7 cellular contexts compared by ENCODE assay signal in the genomic region with DNA sequence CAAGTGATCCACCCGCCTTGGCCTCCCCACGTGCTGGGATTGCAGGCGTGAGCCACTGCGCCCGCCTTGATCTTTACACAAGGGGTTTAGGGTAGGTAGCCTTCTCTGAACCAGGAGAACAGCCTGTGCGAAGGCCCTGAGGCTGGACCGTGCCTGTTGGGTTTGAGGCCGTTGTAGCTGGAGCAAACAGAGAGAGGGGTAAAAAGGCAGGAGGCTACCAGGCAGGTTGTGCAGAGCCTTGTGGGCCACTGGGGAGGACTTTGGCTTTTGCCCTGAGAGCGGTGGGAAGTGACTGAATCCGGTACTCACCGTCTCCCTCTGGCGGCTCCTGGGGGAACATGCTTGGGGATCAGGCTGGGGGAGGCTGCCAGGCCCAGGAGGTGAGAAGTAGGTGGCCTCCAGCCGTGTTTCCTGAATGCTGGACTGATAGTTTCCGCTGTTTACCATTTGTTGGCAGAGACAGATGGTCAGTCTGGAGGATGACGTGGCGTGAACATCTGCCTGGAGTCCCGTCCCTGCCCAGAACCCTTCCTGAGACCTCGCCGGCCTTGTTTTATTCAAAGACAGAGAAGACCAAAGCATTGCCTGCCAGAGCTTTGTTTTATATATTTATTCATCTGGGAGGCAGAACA. TPM values are rescaled to one million over a fixed set of nuclear protein-coding genes. Genes with fewer than 3 reads are reported as not detected.
DNase-seq lines count a peak whose midpoint lies in the region; ATAC-seq, FAIRE-seq and TF ChIP-seq lines count a peak whose summit lies in the region.

No MANE protein-coding gene starts in this region.

- dilution Hi-C loops in keratinocyte (cut with MboI; ENCODE audit: extremely low pct_ligation_motif_present, low sequenced_read_pairs), result no loop called here

- H3K9me3 ChIP-seq in keratinocyte (ENCODE audit: control insufficient read depth, low read depth, low read length), result no peaks in the 10 kb centered on the region

- H3K4me3 ChIP-seq in GM12875 (ENCODE audit: low read depth, low read length) (no peak overlapping the region), WI38 (ENCODE audit: low read depth, low read length) (no peak overlapping the region), bronchial epithelial cell (ENCODE audit: low read depth, low read length) (no peak overlapping the region), keratinocyte (ENCODE audit: control insufficient read depth in 2 of 3, extremely low read depth in 1 of 3, insufficient read depth in 2 of 3, low read depth in 1 of 3, low read length in 3 of 3) (no peak overlapping the region)

- H3K27ac ChIP-seq in keratinocyte (ENCODE audit: control insufficient read depth, insufficient read depth, low read length), result no peak overlapping the region

- FAIRE-seq in bronchial epithelial cell (lab: Jason Lieb, UNC) (no peak), keratinocyte (lab: Jason Lieb, UNC) (no peak)

- H3K4me2 ChIP-seq in keratinocyte (ENCODE audit: control insufficient read depth, extremely low read depth, insufficient read depth, low read depth, low read length), result no peak overlapping the region

- H3K27me3 ChIP-seq in bronchial epithelial cell (ENCODE audit: control insufficient read depth, insufficient read depth, low read length) (no peaks in the 10 kb centered on the region), keratinocyte (ENCODE audit: control insufficient read depth, extremely low read depth, insufficient read depth, low read length) (no peaks in the 10 kb centered on the region)

- no peak for ATAC-seq in HG02852 (IDR thresholded peaks at IDR 0.05; ENCODE audit: unreplicated experiment)

- TF ChIP-seq CTCF in GM12875 (IDR thresholded peaks at IDR 0.05; ENCODE audit: borderline replicate concordance, insufficient read depth, low read depth, low read length) (peak; percentile 91), WI38 (IDR thresholded peaks at IDR 0.05; ENCODE audit: low read depth, low read length) (peak; percentile 97), bronchial epithelial cell (IDR thresholded peaks at IDR 0.05; ENCODE audit: insufficient read depth, low read length, severe bottlenecking) (peak; percentile 83), keratinocyte (optimal IDR thresholded peaks at IDR 0.05 in 1 of 3, IDR thresholded peaks at IDR 0.05 in 1 of 3, conservative IDR thresholded peaks at IDR 0.05 in 1 of 3; ENCODE audit: extremely low read depth in 1 of 3, insufficient read depth in 2 of 3, low read length in 3 of 3) (peak; percentile 64 to 84 (median 81))

- peaks cover 42% of the 10 kb centered on the region for H3K36me3 ChIP-seq in bronchial epithelial cell (ENCODE audit: control insufficient read depth, insufficient read depth, low read length)
- H3K36me3 ChIP-seq in keratinocyte (ENCODE audit: control insufficient read depth in 2 of 2, extremely low read depth in 1 of 2, insufficient read depth in 2 of 2, low read length in 2 of 2), result peaks cover 41 to 59% of the 10 kb centered on the region in 2 experiments

- H3K9ac ChIP-seq in keratinocyte (ENCODE audit: control insufficient read depth, extremely low read depth, insufficient read depth, low read length), result no peak overlapping the region

- no peaks in the 10 kb centered on the region for H3K9me1 ChIP-seq in keratinocyte (ENCODE audit: control insufficient read depth, extremely low read depth, insufficient read depth, low read length)

- peaks cover 53% of the 10 kb centered on the region for H4K20me1 ChIP-seq in keratinocyte (ENCODE audit: control insufficient read depth, extremely low read depth, insufficient read depth, low read length)

- no peaks in the 10 kb centered on the region for H3K4me1 ChIP-seq in keratinocyte (ENCODE audit: control insufficient read depth, extremely low read depth, insufficient read depth, low read length)

- peaks cover 3% of the 10 kb centered on the region for H3K79me2 ChIP-seq in keratinocyte (ENCODE audit: control insufficient read depth, insufficient read depth, low read length)

- peak; percentile 27 for DNase-seq in NCI-H2107 treated with DMSO at 0.1 percent for 48 hours (lab: John Stamatoyannopoulos, UW; ENCODE audit: unreplicated experiment)
- DNase-seq in bronchial epithelial cell (ENCODE audit: low read depth), result no peak
- no peak for DNase-seq in keratinocyte (ENCODE audit: low read depth, low spot score)
- DNase-seq in stimulated activated CD4-positive, alpha-beta T cell treated with anti-CD3 and anti-CD28 coated beads, Interleukin-1b, Interleukin-23, amount 100 ng/mL, for 4 hours (ENCODE audit: low read depth in 2 of 2), result peak; percentile 59 to 65

- no peak overlapping the region for H2AFZ ChIP-seq in keratinocyte (ENCODE audit: control insufficient read depth, low read length)

RNA-seq across cellular contexts. Expression of a gene that starts 24.6 kb away (rescaled TPM):
- 1.6 and 1.7 TPM in 2 replicates for total RNA-seq in bronchial epithelial cell
- 1.8 to 8.0 TPM (median 6.4 TPM) in 3 replicates for polyA plus RNA-seq in keratinocyte
- polyA plus RNA-seq in keratinocyte (2011; ENCODE audit: low read depth), result 0.44 TPM
- polyA plus RNA-seq in keratinocyte (2011; cell fraction: cytosol; rRNA removed), result 1.1 and 2.1 TPM in 2 replicates
- polyA plus RNA-seq in keratinocyte (2011; cell fraction: nucleus; rRNA removed), result 0.99 and 1.8 TPM in 2 replicates
- 0.11 and 8.6 TPM in 2 replicates for polyA plus RNA-seq in keratinocyte (2012; ENCODE audit: low replicate concordance)
- polyA minus RNA-seq in keratinocyte, result 4.6 to 20.9 TPM (median 14.5 TPM) in 3 replicates
- polyA minus RNA-seq in keratinocyte (2011; cell fraction: cytosol; rRNA and poly(A)+ RNA removed), result 20.9 TPM
- polyA minus RNA-seq in keratinocyte (2011; cell fraction: nucleus; rRNA and poly(A)+ RNA removed), result 3.0 and 3.3 TPM in 2 replicates

RNA-seq across cellular contexts. Expression of a gene that starts 41.7 kb away (rescaled TPM):
- total RNA-seq in bronchial epithelial cell, result 72.7 and 109 TPM in 2 replicates
- polyA plus RNA-seq in keratinocyte, result 182 to 325 TPM (median 241 TPM) in 3 replicates
- 88.4 TPM for polyA plus RNA-seq in keratinocyte (2011; ENCODE audit: low read depth)
- polyA plus RNA-seq in keratinocyte (2011; cell fraction: cytosol; rRNA removed), result 106 and 112 TPM in 2 replicates
- 592 and 620 TPM in 2 replicates for polyA plus RNA-seq in keratinocyte (2011; cell fraction: nucleus; rRNA removed)
- 111 and 279 TPM in 2 replicates for polyA plus RNA-seq in keratinocyte (2012; ENCODE audit: low replicate concordance)
- polyA minus RNA-seq in keratinocyte, result 329 to 852 TPM (median 451 TPM) in 3 replicates
- polyA minus RNA-seq in keratinocyte (2011; cell fraction: cytosol; rRNA and poly(A)+ RNA removed), result 266 TPM
- polyA minus RNA-seq in keratinocyte (2011; cell fraction: nucleus; rRNA and poly(A)+ RNA removed), result 877 and 920 TPM in 2 replicates

Comparison
In these comparisons a context has a peak if more than half of its experiments do, and no peak if none do; other contexts are left out.
1. DNase-seq: peak in NCI-H2107 treated with DMSO at 0.1 percent for 48 hours (single experiment) and stimulated activated CD4-positive, alpha-beta T cell treated with anti-CD3 and anti-CD28 coated beads, Interleukin-1b, Interleukin-23, amount 100 ng/mL, for 4 hours (2 of 2); none in bronchial epithelial cell (single experiment) and keratinocyte (single experiment).
2. Peak in every context shown above with its lines, with median percentiles within 50 percentile points of each other: CTCF ChIP-seq.